ENCODE assay signal across 17 cellular contexts in genomic region chr2:226618544-226618874, GRCh38.
"Had no signal": no experiment of that assay in that cellular context is flagged by ENCODE, and none has a peak within 500 bp of the region (broad histone marks: within the 10 kb centered on the region; RNA-seq: fewer than 3 reads in every experiment).

No MANE protein-coding gene starts in this region.

- H3K9me3 Mint-ChIP-seq: neural crest cell had no signal

- H3K27ac Mint-ChIP-seq: naive thymus-derived CD4-positive, alpha-beta T cell had no signal

- H3K27me3 ChIP-seq: heart left ventricle, ovary, right atrium auricular region, thyroid gland, upper lobe of left lung, vagina had no signal

- H3K4me3 ChIP-seq: coronary artery, heart left ventricle, lung, ovary, right atrium auricular region, thyroid gland, upper lobe of left lung, vagina had no signal

- H3K9me3 ChIP-seq: heart left ventricle, ovary, right atrium auricular region, thyroid gland, upper lobe of left lung, vagina had no signal

- H3K27ac ChIP-seq: coronary artery, heart left ventricle, ovary, right atrium auricular region, thyroid gland, upper lobe of left lung, vagina had no signal

- H3K36me3 Mint-ChIP-seq: naive thymus-derived CD4-positive, alpha-beta T cell had no signal

- ATAC-seq: heart left ventricle; left ventricle myocardium superior; naive thymus-derived CD4-positive, alpha-beta T cell had no signal

- H3K36me3 ChIP-seq: heart left ventricle, ovary, right atrium auricular region, thyroid gland, upper lobe of left lung, vagina had no signal

- H3K4me1 ChIP-seq: heart left ventricle, right atrium auricular region had no signal

- DNase-seq: effector CD8-positive, alpha-beta T cell; heart left ventricle; hippocampal formation; left colon; left ventricle myocardium superior; mesenchymal stem cell; naive thymus-derived CD4-positive, alpha-beta T cell; ovary; stimulated activated CD4-positive, alpha-beta T cell treated with anti-CD3 and anti-CD28 coated beads, Interleukin-12 subunit alpha, Interleukin-12 subunit beta, amount 100 ng/mL, for 4 hours; stimulated activated naive CD4-positive, alpha-beta T cell treated with Interleukin-2 at 50 U/mL for 16 hours; thyroid gland; upper lobe of left lung had no signal

- H3K4me3 Mint-ChIP-seq: naive thymus-derived CD4-positive, alpha-beta T cell; neural crest cell had no signal
